In genomic region chr11:17782938-17783337, GRCh38 we compare ENCODE assay signal across 29 cellular contexts. TPM values are rescaled to one million over a fixed set of nuclear protein-coding genes. Genes with fewer than 3 reads are reported as not detected.
"Had no signal": no experiment of that assay in that cellular context is flagged by ENCODE, and none has a peak within 500 bp of the region (broad histone marks: within the 10 kb centered on the region; RNA-seq: fewer than 3 reads in every experiment).

No MANE protein-coding gene starts in this region.

- H3K27ac ChIP-seq: stomach, suprapubic skin, testis, thoracic aorta, thyroid gland, tibial artery, tibial nerve, transverse colon, upper lobe of left lung, upper lobe of right lung, uterus, vagina had no signal

- H3K27me3 Mint-ChIP-seq: stimulated activated memory B cell treated with anti-CD40 and anti-IgM and Interleukin-4, amounts not matched to agents 10 μg/mL and 1 μg/mL and 100 μg/mL, for 72 hours; stimulated activated naive B cell treated with anti-CD40 and anti-IgM and Interleukin-4, amounts not matched to agents 10 μg/mL and 1 μg/mL and 100 μg/mL, for 72 hours; stimulated activated naive CD8-positive, alpha-beta T cell treated with anti-CD3 and anti-CD28 coated beads, Interleukin-15, Interleukin-2, amounts not matched to agents 100 ng/mL and 50 ng/mL, for 24 hours; type B pancreatic cell had no signal

- ATAC-seq: stimulated activated effector memory CD8-positive, alpha-beta T cell treated with anti-CD3 and anti-CD28 coated beads, Interleukin-12 subunit alpha, Interleukin-12 subunit beta, amount 100 ng/mL, for 72 hours; stimulated activated memory B cell treated with anti-CD40 and anti-IgM and Interleukin-4, amounts not matched to agents 10 μg/mL and 1 μg/mL and 100 μg/mL, for 72 hours; stimulated activated naive B cell treated with anti-CD40 and anti-IgM and Interleukin-4, amounts not matched to agents 10 μg/mL and 1 μg/mL and 100 μg/mL, for 72 hours; stimulated activated naive CD8-positive, alpha-beta T cell treated with anti-CD3 and anti-CD28 coated beads, Interleukin-15, Interleukin-2, amounts not matched to agents 100 U/mL and 50 U/mL, for 24 hours; upper lobe of right lung had no signal

- H3K4me3 ChIP-seq: stomach, suprapubic skin, testis, thoracic aorta, thyroid gland, tibial artery, tibial nerve, transverse colon, upper lobe of left lung, upper lobe of right lung, uterus, vagina had no signal

- H3K27ac Mint-ChIP-seq: stimulated activated effector memory CD8-positive, alpha-beta T cell treated with anti-CD3 and anti-CD28 coated beads, Interleukin-12 subunit alpha, Interleukin-12 subunit beta, amount 100 ng/mL, for 72 hours; stimulated activated memory B cell treated with anti-CD40 and anti-IgM and Interleukin-4, amounts not matched to agents 10 μg/mL and 1 μg/mL and 100 μg/mL, for 72 hours; stimulated activated naive B cell treated with anti-CD40 and anti-IgM and Interleukin-4, amounts not matched to agents 10 μg/mL and 1 μg/mL and 100 μg/mL, for 72 hours; stimulated activated naive CD8-positive, alpha-beta T cell treated with anti-CD3 and anti-CD28 coated beads, Interleukin-15, Interleukin-2, amounts not matched to agents 100 ng/mL and 50 ng/mL, for 24 hours; type B pancreatic cell had no signal

- H3K9me3 Mint-ChIP-seq: stimulated activated effector memory CD8-positive, alpha-beta T cell treated with anti-CD3 and anti-CD28 coated beads, Interleukin-12 subunit alpha, Interleukin-12 subunit beta, amount 100 ng/mL, for 72 hours; stimulated activated memory B cell treated with anti-CD40 and anti-IgM and Interleukin-4, amounts not matched to agents 10 μg/mL and 1 μg/mL and 100 μg/mL, for 72 hours; stimulated activated naive B cell treated with anti-CD40 and anti-IgM and Interleukin-4, amounts not matched to agents 10 μg/mL and 1 μg/mL and 100 μg/mL, for 72 hours; stimulated activated naive CD8-positive, alpha-beta T cell treated with anti-CD3 and anti-CD28 coated beads, Interleukin-15, Interleukin-2, amounts not matched to agents 100 ng/mL and 50 ng/mL, for 24 hours had no signal

- H3K9me3 ChIP-seq: stomach, suprapubic skin, testis, thoracic aorta, thyroid gland, tibial artery, tibial nerve, transverse colon, upper lobe of left lung, upper lobe of right lung, uterus, vagina had no signal

- H3K36me3 ChIP-seq: suprapubic skin, thoracic aorta, thyroid gland, transverse colon, upper lobe of left lung, upper lobe of right lung, uterus, vagina had no signal

- H3K27me3 ChIP-seq: stomach, suprapubic skin, testis, thyroid gland, tibial artery, tibial nerve, transverse colon, upper lobe of left lung, upper lobe of right lung, uterus, vagina had no signal

- H3K4me1 Mint-ChIP-seq: stimulated activated effector memory CD8-positive, alpha-beta T cell treated with anti-CD3 and anti-CD28 coated beads, Interleukin-12 subunit alpha, Interleukin-12 subunit beta, amount 100 ng/mL, for 72 hours; stimulated activated memory B cell treated with anti-CD40 and anti-IgM and Interleukin-4, amounts not matched to agents 10 μg/mL and 1 μg/mL and 100 μg/mL, for 72 hours; stimulated activated naive B cell treated with anti-CD40 and anti-IgM and Interleukin-4, amounts not matched to agents 10 μg/mL and 1 μg/mL and 100 μg/mL, for 72 hours had no signal

- H3K4me1 ChIP-seq: stomach, testis, thyroid gland, tibial artery, tibial nerve, transverse colon, upper lobe of left lung, upper lobe of right lung, uterus, vagina had no signal

- H3K4me3 Mint-ChIP-seq: stimulated activated effector memory CD8-positive, alpha-beta T cell treated with anti-CD3 and anti-CD28 coated beads, Interleukin-12 subunit alpha, Interleukin-12 subunit beta, amount 100 ng/mL, for 72 hours; stimulated activated memory B cell treated with anti-CD40 and anti-IgM and Interleukin-4, amounts not matched to agents 10 μg/mL and 1 μg/mL and 100 μg/mL, for 72 hours; stimulated activated naive B cell treated with anti-CD40 and anti-IgM and Interleukin-4, amounts not matched to agents 10 μg/mL and 1 μg/mL and 100 μg/mL, for 72 hours; stimulated activated naive CD8-positive, alpha-beta T cell treated with anti-CD3 and anti-CD28 coated beads, Interleukin-15, Interleukin-2, amounts not matched to agents 100 ng/mL and 50 ng/mL, for 24 hours; type B pancreatic cell had no signal

- DNase-seq: stimulated activated CD4-positive, alpha-beta T cell treated with anti-CD3 and anti-CD28 coated beads, Interleukin-2, amount 100 ng/mL, for 48 hours; stimulated activated CD4-positive, alpha-beta T cell treated with anti-CD3 and anti-CD28 coated beads, Interleukin-4, amount 100 ng/mL, for 1 hour; stimulated activated CD4-positive, alpha-beta T cell treated with anti-CD3 and anti-CD28 coated beads, Interleukin-4, amount 100 ng/mL, for 24 hours; stimulated activated CD4-positive, alpha-beta T cell treated with anti-CD3 and anti-CD28 coated beads, Interleukin-4, amount 100 ng/mL, for 4 hours; stimulated activated CD8-positive, alpha-beta memory T cell treated with anti-CD3 and anti-CD28 coated beads, Interleukin-4, amount 100 ng/mL, for 48 hours; stimulated activated naive B cell treated with anti-CD40 and anti-IgM and Interleukin-4, amounts not matched to agents 10 μg/mL and 1 μg/mL and 100 μg/mL, for 72 hours; stimulated activated naive CD4-positive, alpha-beta T cell; stimulated activated naive CD4-positive, alpha-beta T cell treated with Interleukin-2 at 50 U/mL for 16 hours; stimulated activated naive CD8-positive, alpha-beta T cell treated with anti-CD3 and anti-CD28 coated beads, Interleukin-15, Interleukin-2, amounts not matched to agents 100 U/mL and 50 U/mL, for 24 hours; stomach; substantia nigra; testis; thyroid gland; transverse colon; trophoblast cell; upper lobe of left lung; upper lobe of right lung; uterus had no signal

RNA-seq across cellular contexts. Expression of gene KCNC1, which starts 48.4 kb away (rescaled TPM):
- total RNA-seq: subcutaneous adipose tissue, suprapubic skin, thoracic aorta, tibial nerve, upper lobe of left lung, upper lobe of right lung, ureter had no signal
